Comparison of ENCODE assay signal across 15 cellular contexts in genomic region chr20:43007525-43007924, GRCh38.
DNase-seq lines count a peak whose midpoint lies in the region; ATAC-seq and TF ChIP-seq lines count a peak whose summit lies in the region.
"Had no signal": no experiment of that assay in that cellular context is flagged by ENCODE, and none has a peak within 500 bp of the region (broad histone marks: within the 10 kb centered on the region; RNA-seq: fewer than 3 reads in every experiment).

No MANE protein-coding gene starts in this region.

- WGBS in IMR-90 (ENCODE audit: extremely low coverage in 2 of 2, insufficient read length in 1 of 2), 2 experiments, result no CpG with 5 or more reads among the region's 5 CpGs
- 8 to 10% methylated on average over 5 of the region's 5 CpGs for whole genome bisulfite sequencing in GM23248 (ENCODE audit: low coverage in 1 of 2, low lambda C conversion rate in 2 of 2, missing lambda C conversion rate in 2 of 2), 2 experiments

- H4K5ac ChIP-seq in IMR-90 (ENCODE audit: low read depth, low read length), result no peak overlapping the region

- no peaks in the 10 kb centered on the region for H3K9me2 ChIP-seq in GM23248 (ENCODE audit: insufficient read depth)

- H3F3A ChIP-seq in GM23248 (ENCODE audit: insufficient read depth), result no peaks in the 10 kb centered on the region

- H3K27ac Mint-ChIP-seq in CD8-positive, alpha-beta memory T cell, result no peak overlapping the region
- no peak overlapping the region for H3K27ac Mint-ChIP-seq in activated CD8-positive, alpha-beta T cell treated with anti-CD3 and anti-CD28 coated beads, Interleukin-2, amount 10 ng/mL, durations not matched to agents 7 days and 5 days
- H3K27ac Mint-ChIP-seq: CD4-positive, CD25-positive, alpha-beta regulatory T cell; H9 had no signal

- H3K27ac ChIP-seq in IMR-90 (ENCODE audit: insufficient read depth, low read length) (no peak overlapping the region), GM23248 (no peak overlapping the region)
- no peak overlapping the region for H3K27ac ChIP-seq in CD8-positive, alpha-beta memory T cell (ENCODE audit: low read depth, low read length)

- no peak overlapping the region for H3K23ac ChIP-seq in IMR-90 (ENCODE audit: low read depth, low read length)

- H3K27me3 Mint-ChIP-seq in CD8-positive, alpha-beta memory T cell, result no peaks in the 10 kb centered on the region
- no peaks in the 10 kb centered on the region for H3K27me3 Mint-ChIP-seq in activated CD8-positive, alpha-beta T cell treated with anti-CD3 and anti-CD28 coated beads, Interleukin-2, amount 10 ng/mL, durations not matched to agents 7 days and 5 days (ENCODE audit: low read depth)
- H3K27me3 Mint-ChIP-seq: CD4-positive, CD25-positive, alpha-beta regulatory T cell had no signal

- no peak for TF ChIP-seq RAD21 in IMR-90 (IDR thresholded peaks at IDR 0.05; ENCODE audit: low read length)

- H3K4me3 ChIP-seq in IMR-90 (ENCODE audit: insufficient read depth, low read depth, low read length), result no peak overlapping the region
- H3K4me3 ChIP-seq in endocrine pancreas (ENCODE audit: control insufficient read depth, insufficient read depth, low read length), result peak overlapping the region; percentile 35
- H3K4me3 ChIP-seq in GM23248, result no peak overlapping the region
- H3K4me3 ChIP-seq in CD8-positive, alpha-beta memory T cell (ENCODE audit: low read length), result no peak overlapping the region

- no peak overlapping the region for H2BK5ac ChIP-seq in IMR-90 (ENCODE audit: low read depth, low read length, poor library complexity, severe bottlenecking)

- in situ Hi-C loops in IMR-90 (cut with MboI; ENCODE audit: low sequenced_read_pairs) (no loop called here), GM23248 (cut with MboI) (no loop called here)

- no peak overlapping the region for H2AK5ac ChIP-seq in IMR-90 (ENCODE audit: low read depth, low read length)

- H3K36me3 Mint-ChIP-seq in CD8-positive, alpha-beta memory T cell, result no peaks in the 10 kb centered on the region
- no peaks in the 10 kb centered on the region for H3K36me3 Mint-ChIP-seq in activated CD8-positive, alpha-beta T cell treated with anti-CD3 and anti-CD28 coated beads, Interleukin-2, amount 10 ng/mL, durations not matched to agents 7 days and 5 days (ENCODE audit: low read depth)
- H3K36me3 Mint-ChIP-seq: CD4-positive, CD25-positive, alpha-beta regulatory T cell had no signal

- H3K36me3 ChIP-seq in IMR-90 (ENCODE audit: control insufficient read depth, insufficient read depth, low read length) (no peaks in the 10 kb centered on the region), endocrine pancreas (ENCODE audit: control insufficient read depth, insufficient read depth, low read length) (no peaks in the 10 kb centered on the region), GM23248 (ENCODE audit: low read depth) (no peaks in the 10 kb centered on the region)
- H3K36me3 ChIP-seq in CD8-positive, alpha-beta memory T cell (ENCODE audit: insufficient read depth, low read length), result no peaks in the 10 kb centered on the region
- H3K36me3 ChIP-seq: BE2C had no signal

- H3K9me1 ChIP-seq in IMR-90 (ENCODE audit: insufficient read depth, low read length), result no peaks in the 10 kb centered on the region

- H3K9me3 Mint-ChIP-seq in CD8-positive, alpha-beta memory T cell, result peaks cover 0 to 10% (median 4%) of the 10 kb centered on the region in 5 donors
- H3K9me3 Mint-ChIP-seq in activated CD8-positive, alpha-beta T cell treated with anti-CD3 and anti-CD28 coated beads, Interleukin-2, amount 10 ng/mL, durations not matched to agents 7 days and 5 days (ENCODE audit: insufficient read depth), result no peaks in the 10 kb centered on the region
- H3K9me3 Mint-ChIP-seq: H9 had no signal

- no peak for DNase-seq in IMR-90
- DNase-seq in medulla oblongata (ENCODE audit: extremely low spot score), result peak; percentile 3
- no peak for DNase-seq in GM23248
- DNase-seq in CD8-positive, alpha-beta memory T cell, result no peak
- DNase-seq in activated CD8-positive, alpha-beta T cell treated with anti-CD3 and anti-CD28 coated beads, Interleukin-2, amount 10 ng/mL, durations not matched to agents 7 days and 5 days, result no peak
- DNase-seq: ACHN; BE2C; C1 segment of cervical spinal cord; Caco-2; CD4-positive, CD25-positive, alpha-beta regulatory T cell; GOT3; H9; KBM-7 had no signal

- H3K9me3 ChIP-seq in IMR-90 (ENCODE audit: control insufficient read depth, insufficient read depth, low read length) (peaks cover 21% of the 10 kb centered on the region), endocrine pancreas (ENCODE audit: control insufficient read depth, low read length) (no peaks in the 10 kb centered on the region), GM23248 (ENCODE audit: low read depth) (peaks cover 5% of the 10 kb centered on the region)
- no peaks in the 10 kb centered on the region for H3K9me3 ChIP-seq in CD8-positive, alpha-beta memory T cell (ENCODE audit: low read length)
- H3K9me3 ChIP-seq: BE2C had no signal

- TF ChIP-seq POLR2A in IMR-90 (IDR thresholded peaks at IDR 0.05; ENCODE audit: low read depth, low read length), result no peak

- no peak overlapping the region for H4K8ac ChIP-seq in IMR-90 (ENCODE audit: low read depth in 2 of 2, low read length in 2 of 2)

- no peak for ATAC-seq in IMR-90 (ENCODE audit: low read depth)
- no peak for ATAC-seq in HG03045 (IDR thresholded peaks at IDR 0.05; ENCODE audit: unreplicated experiment)
- no peak for ATAC-seq in activated CD8-positive, alpha-beta T cell treated with anti-CD3 and anti-CD28 coated beads, Interleukin-2, amount 10 ng/mL, durations not matched to agents 7 days and 5 days

- H3K56ac ChIP-seq in IMR-90 (ENCODE audit: extremely low read depth, insufficient read depth, low read length), result no peak overlapping the region

- H2AFZ ChIP-seq in IMR-90 (replicated peaks; ENCODE audit: low read length, poor library complexity) (no peak overlapping the region), GM23248 (no peak overlapping the region)

- no peak overlapping the region for H3K18ac ChIP-seq in IMR-90 (ENCODE audit: low read depth, low read length)

- intact Hi-C loops in IMR-90 (cut with micrococcal nuclease), result no loop called here

- no peaks in the 10 kb centered on the region for H3K4me1 Mint-ChIP-seq in CD8-positive, alpha-beta memory T cell
- H3K4me1 Mint-ChIP-seq in activated CD8-positive, alpha-beta T cell treated with anti-CD3 and anti-CD28 coated beads, Interleukin-2, amount 10 ng/mL, durations not matched to agents 7 days and 5 days (ENCODE audit: low read depth), result no peaks in the 10 kb centered on the region
- H3K4me1 Mint-ChIP-seq: CD4-positive, CD25-positive, alpha-beta regulatory T cell had no signal

- H3K4me1 ChIP-seq in IMR-90 (ENCODE audit: control insufficient read depth, insufficient read depth, low read length) (no peaks in the 10 kb centered on the region), endocrine pancreas (ENCODE audit: control insufficient read depth, insufficient read depth, low read length) (no peaks in the 10 kb centered on the region), GM23248 (ENCODE audit: insufficient read depth) (no peaks in the 10 kb centered on the region)
- H3K4me1 ChIP-seq in CD8-positive, alpha-beta memory T cell (ENCODE audit: insufficient read depth, low read length), result no peaks in the 10 kb centered on the region
- H3K4me1 ChIP-seq: BE2C, Caco-2 had no signal

- no peak overlapping the region for H3K4me3 Mint-ChIP-seq in CD8-positive, alpha-beta memory T cell
- H3K4me3 Mint-ChIP-seq in activated CD8-positive, alpha-beta T cell treated with anti-CD3 and anti-CD28 coated beads, Interleukin-2, amount 10 ng/mL, durations not matched to agents 7 days and 5 days, result no peak overlapping the region
- H3K4me3 Mint-ChIP-seq: CD4-positive, CD25-positive, alpha-beta regulatory T cell; H9 had no signal

- no peak overlapping the region for H2BK20ac ChIP-seq in IMR-90 (ENCODE audit: low read depth, low read length)

- no peak overlapping the region for H2BK120ac ChIP-seq in IMR-90 (ENCODE audit: low read depth, low read length)

- H3K79me1 ChIP-seq in IMR-90 (ENCODE audit: low read depth in 1 of 2, low read length in 2 of 2), result no peaks in the 10 kb centered on the region

- no peak overlapping the region for H3K14ac ChIP-seq in IMR-90 (replicated peaks; ENCODE audit: low read depth, low read length)

- H4K20me1 ChIP-seq in IMR-90 (ENCODE audit: insufficient read depth, low read length) (no peaks in the 10 kb centered on the region), GM23248 (ENCODE audit: insufficient read depth) (no peaks in the 10 kb centered on the region)

- TF ChIP-seq CTCF in IMR-90 (conservative IDR thresholded peaks at IDR 0.05; ENCODE audit: low read depth, low read length), result no peak

- no TSS peak for BruUV-seq in IMR-90 (replicated peaks; lab: Mats Ljungman, UMichigan)

- no peak overlapping the region for H3K4ac ChIP-seq in IMR-90 (ENCODE audit: low read depth, low read length)

- no peaks in the 10 kb centered on the region for H3K79me2 ChIP-seq in GM23248 (ENCODE audit: insufficient read depth)

- H3K4me2 ChIP-seq in IMR-90 (ENCODE audit: low read depth, low read length) (no peak overlapping the region), GM23248 (ENCODE audit: unreplicated experiment) (no peak overlapping the region)

- no peak overlapping the region for H2AK9ac ChIP-seq in IMR-90 (replicated peaks; ENCODE audit: low read depth, low read length, poor library complexity)

- CTCF ChIA-PET in IMR-90 (lab: Yijun Ruan, JAX), result no interaction called here
- CTCF ChIA-PET in CD8-positive, alpha-beta memory T cell (lab: Charles Lee), result no interaction called here
- CTCF ChIA-PET in activated CD8-positive, alpha-beta T cell treated with anti-CD3 and anti-CD28 coated beads, Interleukin-2, amount 10 ng/mL, durations not matched to agents 7 days and 5 days (lab: Charles Lee), result no interaction called here

- H3K27me3 ChIP-seq in IMR-90 (ENCODE audit: control insufficient read depth, insufficient read depth, low read length), result no peaks in the 10 kb centered on the region
- H3K27me3 ChIP-seq in endocrine pancreas (ENCODE audit: control insufficient read depth, insufficient read depth, low read length), result no peaks in the 10 kb centered on the region
- no peaks in the 10 kb centered on the region for H3K27me3 ChIP-seq in GM23248 (replicated peaks; ENCODE audit: insufficient read depth)
- H3K27me3 ChIP-seq in CD8-positive, alpha-beta memory T cell (ENCODE audit: insufficient read depth, low read length, poor library complexity, severe bottlenecking), result no peaks in the 10 kb centered on the region
- H3K27me3 ChIP-seq: BE2C had no signal

- H3K9ac ChIP-seq in IMR-90 (ENCODE audit: low read depth, low read length), result no peak overlapping the region
- no peak overlapping the region for H3K9ac ChIP-seq in endocrine pancreas (ENCODE audit: control insufficient read depth, insufficient read depth, low read length)
- H3K9ac ChIP-seq in GM23248, result no peak overlapping the region

- POLR2A ChIA-PET in IMR-90 (lab: Charles Lee; ENCODE audit: unreplicated experiment), result no interaction called here
- POLR2A ChIA-PET in CD8-positive, alpha-beta memory T cell (lab: Charles Lee), result no interaction called here
- POLR2A ChIA-PET in activated CD8-positive, alpha-beta T cell treated with anti-CD3 and anti-CD28 coated beads, Interleukin-2, amount 10 ng/mL, durations not matched to agents 7 days and 5 days (lab: Charles Lee), result interaction anchor here (0.6 kb wide), 1 partner anchor 254 kb away, joined by 4 read pairs; no protein-coding TSS in a partner anchor

- H4K91ac ChIP-seq in IMR-90 (ENCODE audit: insufficient read depth, low read depth, low read length), result no peak overlapping the region

- H2BK15ac ChIP-seq in IMR-90 (ENCODE audit: low read depth, low read length), result no peak overlapping the region

- dilution Hi-C loops in IMR-90 (cut with HindIII; ENCODE audit: low sequenced_read_pairs, unreplicated experiment), result no loop called here
